In genomic region chr10:11602357-11602756, GRCh38 we compare ENCODE assay signal across 14 cellular contexts. TPM values are rescaled to one million over a fixed set of nuclear protein-coding genes. Genes with fewer than 3 reads are reported as not detected.
A peak's percentile ranks its signal among the peaks of the same experiment; 100 is the strongest.
DNase-seq lines count a peak whose midpoint lies in the region; ATAC-seq and TF ChIP-seq lines count a peak whose summit lies in the region.
"Had no signal": no experiment of that assay in that cellular context is flagged by ENCODE, and none has a peak within 500 bp of the region (broad histone marks: within the 10 kb centered on the region; RNA-seq: fewer than 3 reads in every experiment).

No MANE protein-coding gene starts in this region.

- POLR2A ChIA-PET in activated CD4-positive, alpha-beta T cell treated with anti-CD3 and anti-CD28 coated beads, Interleukin-2, amount 10 ng/mL, durations not matched to agents 7 days and 5 days (lab: Charles Lee) = no interaction called here

- no peaks in the 10 kb centered on the region; the same call in 2 of the 3 replicates for H3K9me3 Mint-ChIP-seq in GM23338
- H3K9me3 Mint-ChIP-seq in activated CD4-positive, alpha-beta T cell treated with anti-CD3 and anti-CD28 coated beads, Interleukin-2, amount 10 ng/mL, durations not matched to agents 7 days and 5 days = no peaks in the 10 kb centered on the region
- H3K9me3 Mint-ChIP-seq: effector memory CD8-positive, alpha-beta T cell had no signal

- no peaks in the 10 kb centered on the region for H3K9me2 ChIP-seq in GM23338 (ENCODE audit: insufficient read depth)

- ATAC-seq in GM18498 (IDR thresholded peaks at IDR 0.05; ENCODE audit: unreplicated experiment) = peak; percentile 35
- ATAC-seq in GM23338 = no peak
- no peak for ATAC-seq in right lobe of liver
- ATAC-seq in HG03025 (IDR thresholded peaks at IDR 0.05; ENCODE audit: low FRiP score, unreplicated experiment) = no peak
- ATAC-seq: gastroesophageal sphincter had no signal

- H3K9me3 ChIP-seq in OCI-LY3 (ENCODE audit: insufficient read depth, low read length) (no peaks in the 10 kb centered on the region), right lobe of liver (no peaks in the 10 kb centered on the region)
- H3K9me3 ChIP-seq: gastroesophageal sphincter had no signal

- CTCF ChIA-PET in activated CD4-positive, alpha-beta T cell treated with anti-CD3 and anti-CD28 coated beads, Interleukin-2, amount 10 ng/mL, durations not matched to agents 7 days and 5 days (lab: Charles Lee) = interaction anchor here (1.2 kb wide), 1 partner anchor 17 kb away, joined by 5 read pairs; no protein-coding TSS in a partner anchor

- no peak overlapping the region for H3K27ac Mint-ChIP-seq in GM23338
- H3K27ac Mint-ChIP-seq in activated CD4-positive, alpha-beta T cell treated with anti-CD3 and anti-CD28 coated beads, Interleukin-2, amount 10 ng/mL, durations not matched to agents 7 days and 5 days = no peak overlapping the region

- no peak for DNase-seq in GM23338 (ENCODE audit: low spot score)
- no peak for DNase-seq in right lobe of liver
- no peak for DNase-seq in amygdala (lab: John Stamatoyannopoulos, UW)
- DNase-seq in GOT3 (lab: John Stamatoyannopoulos, UW) = no peak
- no peak for DNase-seq in activated CD4-positive, alpha-beta T cell treated with anti-CD3 and anti-CD28 coated beads, Interleukin-2, amount 10 ng/mL, durations not matched to agents 7 days and 5 days
- DNase-seq: activated naive CD4-positive, alpha-beta T cell treated with anti-CD3 and anti-CD28 coated beads, Interleukin-2, amount 50 U/mL, for 16 hours; effector memory CD8-positive, alpha-beta T cell; Kasumi-1; NCI-H1930 had no signal

- H2AFZ ChIP-seq in GM23338 (no peak overlapping the region), OCI-LY3 (ENCODE audit: low read depth, low read length) (no peak overlapping the region)

- H3K4me1 ChIP-seq in GM23338 (ENCODE audit: insufficient read depth) (peaks cover 46% of the 10 kb centered on the region), OCI-LY3 (ENCODE audit: low read length) (peaks cover 53% of the 10 kb centered on the region), right lobe of liver (peaks cover 0 to 34% (median 13%) of the 10 kb centered on the region in 4 donors)

- TF ChIP-seq POLR2A in right lobe of liver (IDR thresholded peaks at IDR 0.05) = no peak

- H3K4me3 Mint-ChIP-seq in GM23338 = no peak overlapping the region
- H3K4me3 Mint-ChIP-seq in activated CD4-positive, alpha-beta T cell treated with anti-CD3 and anti-CD28 coated beads, Interleukin-2, amount 10 ng/mL, durations not matched to agents 7 days and 5 days = no peak overlapping the region
- H3K4me3 Mint-ChIP-seq: mesothelial cell of epicardium had no signal

- H3K27me3 Mint-ChIP-seq in GM23338 (ENCODE audit: insufficient read depth, low read depth, poor library complexity) = peaks cover 1% of the 10 kb centered on the region
- no peaks in the 10 kb centered on the region for H3K27me3 Mint-ChIP-seq in activated CD4-positive, alpha-beta T cell treated with anti-CD3 and anti-CD28 coated beads, Interleukin-2, amount 10 ng/mL, durations not matched to agents 7 days and 5 days

- 69% methylated on average over 7 of the region's 7 CpGs for WGBS in right lobe of liver (ENCODE audit: insufficient coverage, low coverage, low lambda C conversion rate, missing lambda C conversion rate)

- peaks cover 48% of the 10 kb centered on the region for H4K20me1 ChIP-seq in GM23338 (replicated peaks; ENCODE audit: insufficient read depth)
- H4K20me1 ChIP-seq in OCI-LY3 (ENCODE audit: insufficient read depth, low read length) = peaks cover 22% of the 10 kb centered on the region

- H3K4me3 ChIP-seq in GM23338 (peak overlapping the region; percentile 15; the same call in 1 of the 2 replicates), OCI-LY3 (ENCODE audit: low read length) (peak overlapping the region; percentile 37; the same call in 1 of the 2 replicates), right lobe of liver (no peak overlapping the region)
- H3K4me3 ChIP-seq: gastroesophageal sphincter had no signal

- TF ChIP-seq CTCF in GM23338 (conservative IDR thresholded peaks at IDR 0.05; ENCODE audit: low read depth in 2 of 2) (no peak), OCI-LY3 (IDR thresholded peaks at IDR 0.05; ENCODE audit: low read depth, low read length) (no peak), right lobe of liver (IDR thresholded peaks at IDR 0.05) (no peak)

- no peak overlapping the region for H3K9ac ChIP-seq in OCI-LY3 (ENCODE audit: low read length)

- peaks cover 47% of the 10 kb centered on the region for H3K4me1 Mint-ChIP-seq in GM23338
- H3K4me1 Mint-ChIP-seq in activated CD4-positive, alpha-beta T cell treated with anti-CD3 and anti-CD28 coated beads, Interleukin-2, amount 10 ng/mL, durations not matched to agents 7 days and 5 days = peaks cover 29% of the 10 kb centered on the region

- no peaks in the 10 kb centered on the region for H3K27me3 ChIP-seq in GM23338 (ENCODE audit: insufficient read depth)
- H3K27me3 ChIP-seq in OCI-LY3 (ENCODE audit: low read depth, low read length) = no peaks in the 10 kb centered on the region
- no peaks in the 10 kb centered on the region for H3K27me3 ChIP-seq in right lobe of liver
- H3K27me3 ChIP-seq: gastroesophageal sphincter had no signal

- peaks cover 100% of the 10 kb centered on the region for H3K79me2 ChIP-seq in GM23338 (replicated peaks; ENCODE audit: insufficient read depth)
- H3K79me2 ChIP-seq in OCI-LY3 (ENCODE audit: low read length) = peaks cover 75% of the 10 kb centered on the region

- 0 out of 3 replicates have a peak, but pooled peaks cover 4% of the 10 kb centered on the region for H3K36me3 Mint-ChIP-seq in GM23338 (ENCODE audit: low read depth)
- H3K36me3 Mint-ChIP-seq in activated CD4-positive, alpha-beta T cell treated with anti-CD3 and anti-CD28 coated beads, Interleukin-2, amount 10 ng/mL, durations not matched to agents 7 days and 5 days (ENCODE audit: low read depth) = no peaks in the 10 kb centered on the region

- H3K27ac ChIP-seq in GM23338 (ENCODE audit: low read depth) = no peak overlapping the region
- H3K27ac ChIP-seq in OCI-LY3 (ENCODE audit: low read length) = no peak overlapping the region
- peak overlapping the region in 2 of 3 donors; percentile 12 to 38 for H3K27ac ChIP-seq in right lobe of liver
- H3K27ac ChIP-seq: gastroesophageal sphincter had no signal

- no peaks in the 10 kb centered on the region for H3F3A ChIP-seq in GM23338 (replicated peaks; ENCODE audit: low read depth)

- intact Hi-C loops in right lobe of liver (cut with DNase I) = no loop called here

- H3K4me2 ChIP-seq in GM23338 = peak overlapping the region; percentile 36
- peak overlapping the region; percentile 68 for H3K4me2 ChIP-seq in OCI-LY3 (ENCODE audit: low read length)

- H3K36me3 ChIP-seq in GM23338 (ENCODE audit: insufficient read depth) = no peaks in the 10 kb centered on the region
- H3K36me3 ChIP-seq in OCI-LY3 (replicated peaks; ENCODE audit: low read depth, low read length) = no peaks in the 10 kb centered on the region
- H3K36me3 ChIP-seq in right lobe of liver = no peaks in the 10 kb centered on the region
- H3K36me3 ChIP-seq: gastroesophageal sphincter had no signal

TF ChIP-seq in GM23338, 12 proteins besides CTCF, POLR2A, EP300 and RAD21 (continues in another document):
- no peak for TF ChIP-seq ZNF114 (CRISPR knock-in tag; IDR thresholded peaks at IDR 0.05)
- TF ChIP-seq CREB1 (CRISPR knock-in tag; IDR thresholded peaks at IDR 0.05; ENCODE audit: low read depth) = no peak
- TF ChIP-seq JUNB (IDR thresholded peaks at IDR 0.05; ENCODE audit: unreplicated experiment) = no peak
- no peak for TF ChIP-seq ETS1 (IDR thresholded peaks at IDR 0.05)
- TF ChIP-seq NANOG (IDR thresholded peaks at IDR 0.05; ENCODE audit: borderline replicate concordance) = no peak
- no peak for TF ChIP-seq POLR2AphosphoS5 (IDR thresholded peaks at IDR 0.05; ENCODE audit: low read depth)
- no peak for TF ChIP-seq EZH2 (IDR thresholded peaks at IDR 0.05; ENCODE audit: low read depth, unreplicated experiment)
- no peak for TF ChIP-seq EZH2phosphoT487 (IDR thresholded peaks at IDR 0.05; ENCODE audit: unreplicated experiment)
- TF ChIP-seq STAT1 (IDR thresholded peaks at IDR 0.05; ENCODE audit: unreplicated experiment) = no peak

RNA-seq across cellular contexts. Expression of gene USP6NL, which starts 9.1 kb away (rescaled TPM):
- 23.0 and 29.7 TPM in 2 replicates for total RNA-seq in GM23338 (2014; rRNA removed; shearing (Covaris generic))
- polyA plus RNA-seq in GM23338 (2016; fragmentation: Nextera tagmentation; extraction: Ambion mirVana) = 6.8 and 8.1 TPM in 2 replicates
- 10 to 100 TPM in 5 of 6 experiments, 1 to 10 TPM in 1; 8.4 to 15.3 (median 11.5) TPM for total RNA-seq in right lobe of liver
- 1 to 10 TPM; 3.1 to 4.0 TPM for total RNA-seq in activated CD4-positive, alpha-beta T cell treated with anti-CD3 and anti-CD28 coated beads, Interleukin-2, amount 10 ng/mL, durations not matched to agents 7 days and 5 days

Comparison
In these comparisons a context has a peak if more than half of its experiments do, and no peak if none do; other contexts are left out.
1. H3K27ac ChIP-seq: peak in right lobe of liver (2 of 3); none in GM23338 (single experiment) and OCI-LY3 (single experiment).
2. H3K4me3 ChIP-seq: peak in GM23338 (single experiment) and OCI-LY3 (single experiment); none in right lobe of liver (0 of 3).